ENCODE assay signal across 15 cellular contexts in genomic region chr12:12821975-12822374, GRCh38. TPM values are rescaled to one million over a fixed set of nuclear protein-coding genes. Genes with fewer than 3 reads are reported as not detected.
DNase-seq lines count a peak whose midpoint lies in the region; ATAC-seq lines count a peak whose summit lies in the region.
"Had no signal": no experiment of that assay in that cellular context is flagged by ENCODE, and none has a peak within 500 bp of the region (broad histone marks: within the 10 kb centered on the region; RNA-seq: fewer than 3 reads in every experiment).

No MANE protein-coding gene starts in this region.

- peaks cover 85% of the 10 kb centered on the region for H3K36me3 ChIP-seq in SJSA1

- no peaks in the 10 kb centered on the region for H3K9me3 ChIP-seq in SJSA1 (replicated peaks)
- H3K9me3 ChIP-seq: BE2C had no signal

- no peak overlapping the region for H3K4me3 Mint-ChIP-seq in T-helper 2 cell treated with Interferon-gamma antibody and Interleukin-4, amounts not matched to agents 5 μg/mL and 100 μg/mL, for 36 hours
- H3K4me3 Mint-ChIP-seq: activated CD8-positive, alpha-beta T cell treated with anti-CD3 and anti-CD28 coated beads for 36 hours had no signal

- DNase-seq in SJSA1 (ENCODE audit: low read depth in 1 of 2, low spot score in 2 of 2) (no peak), medulla oblongata (ENCODE audit: extremely low spot score) (no peak), substantia nigra (lab: John Stamatoyannopoulos, UW) (no peak), islet precursor cell (no peak)
- no peak for DNase-seq in T-helper 2 cell treated with Interferon-gamma antibody and Interleukin-4, amounts not matched to agents 5 μg/mL and 100 μg/mL, for 36 hours (ENCODE audit: low spot score)
- DNase-seq: activated CD8-positive, alpha-beta T cell treated with anti-CD3 and anti-CD28 coated beads for 36 hours; activated naive CD4-positive, alpha-beta T cell treated with anti-CD3 and anti-CD28 coated beads, Interleukin-2, amount 50 U/mL, for 16 hours; BE2C; cerebellar nuclear complex; GF-D8; stimulated activated CD4-positive, alpha-beta T cell treated with anti-CD3 and anti-CD28 coated beads, Interleukin-4, amount 100 ng/mL, for 1 hour; stimulated activated naive CD8-positive, alpha-beta T cell treated with anti-CD3 and anti-CD28 coated beads, Interleukin-15, Interleukin-2, amounts not matched to agents 100 U/mL and 50 U/mL, for 24 hours had no signal

- ATAC-seq in GM18499 (IDR thresholded peaks at IDR 0.05; ENCODE audit: insufficient read depth, unreplicated experiment), result peak; percentile 76
- peak; percentile 73 for ATAC-seq in GM21360 (IDR thresholded peaks at IDR 0.05; ENCODE audit: unreplicated experiment)
- ATAC-seq in HG02938 (IDR thresholded peaks at IDR 0.05; ENCODE audit: unreplicated experiment), result peak; percentile 68
- ATAC-seq: activated CD8-positive, alpha-beta T cell treated with anti-CD3 and anti-CD28 coated beads for 36 hours; stimulated activated naive CD8-positive, alpha-beta T cell treated with anti-CD3 and anti-CD28 coated beads, Interleukin-15, Interleukin-2, amounts not matched to agents 100 U/mL and 50 U/mL, for 24 hours had no signal

- H3K27ac ChIP-seq in SJSA1 (peak overlapping the region; percentile 89), substantia nigra (ENCODE audit: low read depth, low read length, poor library complexity, severe bottlenecking) (no peak overlapping the region)

- H3K27me3 ChIP-seq in SJSA1 (replicated peaks), result no peaks in the 10 kb centered on the region
- H3K27me3 ChIP-seq: BE2C had no signal

- no peaks in the 10 kb centered on the region for H3K9me3 Mint-ChIP-seq in T-helper 2 cell treated with Interferon-gamma antibody and Interleukin-4, amounts not matched to agents 5 μg/mL and 100 μg/mL, for 36 hours
- H3K9me3 Mint-ChIP-seq: activated CD8-positive, alpha-beta T cell treated with anti-CD3 and anti-CD28 coated beads for 36 hours had no signal

- H3K4me1 Mint-ChIP-seq in T-helper 2 cell treated with Interferon-gamma antibody and Interleukin-4, amounts not matched to agents 5 μg/mL and 100 μg/mL, for 36 hours (ENCODE audit: low read depth), result peaks cover 14% of the 10 kb centered on the region

- H3K36me3 Mint-ChIP-seq in T-helper 2 cell treated with Interferon-gamma antibody and Interleukin-4, amounts not matched to agents 5 μg/mL and 100 μg/mL, for 36 hours (ENCODE audit: low read depth), result peaks cover 62% of the 10 kb centered on the region

- H3K27ac Mint-ChIP-seq in T-helper 2 cell treated with Interferon-gamma antibody and Interleukin-4, amounts not matched to agents 5 μg/mL and 100 μg/mL, for 36 hours, result no peak overlapping the region

- H3K4me3 ChIP-seq in SJSA1, result no peak overlapping the region

- H3K27me3 Mint-ChIP-seq in T-helper 2 cell treated with Interferon-gamma antibody and Interleukin-4, amounts not matched to agents 5 μg/mL and 100 μg/mL, for 36 hours (ENCODE audit: low read depth), result no peaks in the 10 kb centered on the region
- H3K27me3 Mint-ChIP-seq: activated CD8-positive, alpha-beta T cell treated with anti-CD3 and anti-CD28 coated beads for 36 hours had no signal

- H3K4me1 ChIP-seq in SJSA1 (replicated peaks), result peaks cover 63% of the 10 kb centered on the region
- H3K4me1 ChIP-seq: BE2C had no signal

RNA-seq across cellular contexts. Expression of gene DDX47, which starts 8.8 kb away (rescaled TPM):
- total RNA-seq in SJSA1 (2014; rRNA removed; shearing (Covaris generic)), result 86.1 and 148 TPM in 2 replicates

RNA-seq across cellular contexts. Expression of gene APOLD1, which starts 36.5 kb away (rescaled TPM):
- total RNA-seq in SJSA1 (2014; rRNA removed; shearing (Covaris generic)), result 6.5 and 10.6 TPM in 2 replicates
